Comparison of ENCODE assay signal across 15 cellular contexts in the genomic region with DNA sequence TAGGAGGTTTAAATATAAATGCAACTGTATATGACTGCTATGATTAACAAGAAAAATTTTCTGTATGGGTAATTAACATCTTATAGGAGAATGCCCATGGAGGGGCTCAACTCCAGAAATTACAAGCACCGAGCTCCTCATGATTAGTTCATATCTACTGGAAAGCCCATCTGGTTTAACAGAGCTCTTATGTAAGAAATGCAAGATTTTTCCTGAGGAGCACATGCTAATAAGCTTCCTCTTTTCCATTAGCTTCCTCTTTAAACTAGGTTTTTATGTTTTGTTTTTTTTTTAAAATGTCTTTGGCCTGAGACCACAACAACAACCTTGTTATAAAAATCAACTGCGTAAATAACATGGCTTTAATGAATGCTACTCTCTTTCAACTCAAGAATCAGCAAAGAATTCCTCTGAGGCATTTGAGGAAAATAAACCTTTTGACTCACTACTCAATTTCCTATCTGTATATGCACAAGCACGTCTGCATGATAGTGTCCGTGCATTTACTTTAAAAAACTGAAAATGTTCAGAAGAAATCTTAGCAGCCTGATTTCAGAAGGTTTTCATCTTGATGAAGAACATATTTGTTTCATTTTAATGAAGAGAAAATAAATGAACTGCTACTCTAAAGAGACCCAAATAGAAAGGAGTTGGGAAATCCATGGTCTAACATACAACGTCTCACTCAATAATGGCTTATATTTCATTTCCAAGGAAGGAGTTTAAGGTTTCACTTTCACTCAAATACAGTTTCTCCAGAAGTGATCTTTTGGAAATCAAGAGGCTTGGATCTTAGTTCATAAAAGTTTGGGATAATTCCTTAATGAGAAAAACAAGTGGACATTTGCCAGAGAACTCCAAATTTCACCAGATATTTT.
DNase-seq lines count a peak whose midpoint lies in the region; TF ChIP-seq lines count a peak whose summit lies in the region.
"Had no signal": no experiment of that assay in that cellular context is flagged by ENCODE, and none has a peak within 500 bp of the region (broad histone marks: within the 10 kb centered on the region; RNA-seq: fewer than 3 reads in every experiment).

No MANE protein-coding gene starts in this region.

- intact Hi-C loops in activated naive CD4-positive, alpha-beta T cell treated with anti-CD3 and anti-CD28 coated beads for 36 hours (cut with micrococcal nuclease) = no loop called here
- intact Hi-C loops in activated CD4-positive, alpha-beta T cell treated with anti-CD3 and anti-CD28 coated beads, Interleukin-2, amount 10 ng/mL, durations not matched to agents 24 days and 14 days (cut with micrococcal nuclease) = no loop called here

- CTCF ChIA-PET in activated naive CD4-positive, alpha-beta T cell treated with anti-CD3 and anti-CD28 coated beads for 36 hours (lab: Charles Lee) = no interaction called here

- no peak overlapping the region for H3K27ac Mint-ChIP-seq in HFFc6
- H3K27ac Mint-ChIP-seq in activated naive CD4-positive, alpha-beta T cell treated with anti-CD3 and anti-CD28 coated beads for 36 hours = no peak overlapping the region
- no peak overlapping the region for H3K27ac Mint-ChIP-seq in activated CD4-positive, alpha-beta T cell treated with anti-CD3 and anti-CD28 coated beads, Interleukin-2, amount 10 ng/mL, durations not matched to agents 24 days and 14 days
- H3K27ac Mint-ChIP-seq: activated CD4-positive, alpha-beta T cell treated with anti-CD3 and anti-CD28 coated beads, Interleukin-2, amount 10 ng/mL, durations not matched to agents 7 days and 5 days; CD8-positive, alpha-beta T cell had no signal

- DNase-seq in HFFc6 (no peak), NOMO-1 treated with DMSO at 0.1 percent for 48 hours (lab: John Stamatoyannopoulos, UW; ENCODE audit: unreplicated experiment) (peak; percentile 89), coronary artery (ENCODE audit: low spot score) (no peak), pons (ENCODE audit: low spot score) (peak; percentile 31), cerebellum (ENCODE audit: low spot score) (no peak)
- DNase-seq in activated T-cell treated with anti-CD3 and anti-CD28 coated beads, Interleukin-2, amount 50 U/mL, for 48 hours = no peak
- no peak for DNase-seq in activated naive CD4-positive, alpha-beta T cell treated with anti-CD3 and anti-CD28 coated beads for 36 hours
- no peak for DNase-seq in activated CD4-positive, alpha-beta T cell treated with anti-CD3 and anti-CD28 coated beads, Interleukin-2, amount 10 ng/mL, durations not matched to agents 24 days and 14 days
- DNase-seq: activated CD4-positive, alpha-beta T cell treated with anti-CD3 and anti-CD28 coated beads, Interleukin-2, amount 10 ng/mL, durations not matched to agents 7 days and 5 days; activated T-cell treated with anti-CD3 and anti-CD28 coated beads, Interleukin-2, amount 50 U/mL, for 4 hours; CD8-positive, alpha-beta T cell; GDM1; MG63; right lobe of liver; T-helper 1 cell had no signal

- H3K9me3 Mint-ChIP-seq in HFFc6 = no peaks in the 10 kb centered on the region
- no peaks in the 10 kb centered on the region for H3K9me3 Mint-ChIP-seq in activated naive CD4-positive, alpha-beta T cell treated with anti-CD3 and anti-CD28 coated beads for 36 hours
- no peaks in the 10 kb centered on the region for H3K9me3 Mint-ChIP-seq in activated CD4-positive, alpha-beta T cell treated with anti-CD3 and anti-CD28 coated beads, Interleukin-2, amount 10 ng/mL, durations not matched to agents 24 days and 14 days
- H3K9me3 Mint-ChIP-seq: activated CD4-positive, alpha-beta T cell treated with anti-CD3 and anti-CD28 coated beads, Interleukin-2, amount 10 ng/mL, durations not matched to agents 7 days and 5 days; activated T-cell treated with anti-CD3 and anti-CD28 coated beads, Interleukin-2, amount 50 U/mL, for 4 hours; CD8-positive, alpha-beta T cell had no signal

- peak overlapping the region; percentile 52 for H3K4me3 ChIP-seq in coronary artery
- H3K4me3 ChIP-seq: MG63, right lobe of liver had no signal

- no peak for TF ChIP-seq CTCF in HFFc6 (IDR thresholded peaks at IDR 0.05)
- no peak for TF ChIP-seq CTCF in coronary artery (IDR thresholded peaks at IDR 0.05)

- peak overlapping the region; percentile 52 for H3K4me3 Mint-ChIP-seq in HFFc6
- H3K4me3 Mint-ChIP-seq in activated naive CD4-positive, alpha-beta T cell treated with anti-CD3 and anti-CD28 coated beads for 36 hours = no peak overlapping the region
- H3K4me3 Mint-ChIP-seq in activated CD4-positive, alpha-beta T cell treated with anti-CD3 and anti-CD28 coated beads, Interleukin-2, amount 10 ng/mL, durations not matched to agents 24 days and 14 days = no peak overlapping the region
- H3K4me3 Mint-ChIP-seq: activated CD4-positive, alpha-beta T cell treated with anti-CD3 and anti-CD28 coated beads, Interleukin-2, amount 10 ng/mL, durations not matched to agents 7 days and 5 days; activated T-cell treated with anti-CD3 and anti-CD28 coated beads, Interleukin-2, amount 50 U/mL, for 4 hours; CD8-positive, alpha-beta T cell had no signal

- H3K27me3 Mint-ChIP-seq in HFFc6 (ENCODE audit: insufficient read depth) = peaks cover 1% of the 10 kb centered on the region; the same call in 1 of the 2 replicates
- H3K27me3 Mint-ChIP-seq in activated naive CD4-positive, alpha-beta T cell treated with anti-CD3 and anti-CD28 coated beads for 36 hours (ENCODE audit: low read depth) = peaks cover 11% of the 10 kb centered on the region
- H3K27me3 Mint-ChIP-seq in activated CD4-positive, alpha-beta T cell treated with anti-CD3 and anti-CD28 coated beads, Interleukin-2, amount 10 ng/mL, durations not matched to agents 24 days and 14 days = peaks cover 21% of the 10 kb centered on the region

- peak overlapping the region; percentile 9 to 21 for H3K27ac ChIP-seq in coronary artery
- H3K27ac ChIP-seq: right lobe of liver had no signal

- peaks cover 10% of the 10 kb centered on the region for H3K4me1 Mint-ChIP-seq in HFFc6 (ENCODE audit: low read depth)
- no peaks in the 10 kb centered on the region for H3K4me1 Mint-ChIP-seq in activated naive CD4-positive, alpha-beta T cell treated with anti-CD3 and anti-CD28 coated beads for 36 hours (ENCODE audit: low read depth)
- no peaks in the 10 kb centered on the region for H3K4me1 Mint-ChIP-seq in activated CD4-positive, alpha-beta T cell treated with anti-CD3 and anti-CD28 coated beads, Interleukin-2, amount 10 ng/mL, durations not matched to agents 24 days and 14 days
- H3K4me1 Mint-ChIP-seq: activated CD4-positive, alpha-beta T cell treated with anti-CD3 and anti-CD28 coated beads, Interleukin-2, amount 10 ng/mL, durations not matched to agents 7 days and 5 days had no signal

- H3K36me3 Mint-ChIP-seq in HFFc6 (ENCODE audit: low read depth) = no peaks in the 10 kb centered on the region
- H3K36me3 Mint-ChIP-seq in activated naive CD4-positive, alpha-beta T cell treated with anti-CD3 and anti-CD28 coated beads for 36 hours (ENCODE audit: low read depth) = no peaks in the 10 kb centered on the region
- no peaks in the 10 kb centered on the region for H3K36me3 Mint-ChIP-seq in activated CD4-positive, alpha-beta T cell treated with anti-CD3 and anti-CD28 coated beads, Interleukin-2, amount 10 ng/mL, durations not matched to agents 24 days and 14 days (ENCODE audit: low read depth)
- H3K36me3 Mint-ChIP-seq: CD8-positive, alpha-beta T cell had no signal

Comparison
In these comparisons a context has a peak if more than half of its experiments do, and no peak if none do; other contexts are left out.
1. DNase-seq: peak in NOMO-1 treated with DMSO at 0.1 percent for 48 hours (single experiment) and pons (single experiment); none in HFFc6 (single experiment), coronary artery (single experiment), activated T-cell treated with anti-CD3 and anti-CD28 coated beads, Interleukin-2, amount 50 U/mL, for 48 hours (0 of 2), activated naive CD4-positive, alpha-beta T cell treated with anti-CD3 and anti-CD28 coated beads for 36 hours (single experiment), cerebellum (single experiment) and activated CD4-positive, alpha-beta T cell treated with anti-CD3 and anti-CD28 coated beads, Interleukin-2, amount 10 ng/mL, durations not matched to agents 24 days and 14 days (single experiment).